In the genomic region with DNA sequence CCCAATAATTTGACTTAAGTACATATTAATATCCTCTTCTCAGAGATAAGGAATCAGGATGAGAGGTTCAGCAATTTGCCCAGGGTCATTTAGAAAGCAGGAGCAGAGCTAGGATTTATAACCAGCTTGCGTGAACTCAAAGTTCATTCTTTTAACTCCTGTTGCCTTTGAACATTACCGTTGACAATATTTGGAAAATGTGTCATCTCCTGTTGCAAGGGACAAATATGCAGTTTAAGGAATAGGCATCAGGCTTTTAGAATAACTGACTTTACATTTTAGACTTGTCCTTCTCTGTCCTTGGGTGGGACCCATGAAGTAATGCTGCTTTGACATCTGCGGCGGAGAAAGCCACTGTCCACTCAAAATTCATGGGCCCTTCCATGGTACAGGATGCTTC, we compare ENCODE assay signal across 32 cellular contexts.
"Had no signal": no experiment of that assay in that cellular context is flagged by ENCODE, and none has a peak within 500 bp of the region (broad histone marks: within the 10 kb centered on the region; RNA-seq: fewer than 3 reads in every experiment).

No MANE protein-coding gene starts in this region.

- H3K9ac ChIP-seq: KMS-11 had no signal

- H3K4me1 Mint-ChIP-seq: activated CD4-positive, alpha-beta T cell treated with anti-CD3 and anti-CD28 coated beads, Interleukin-2, amount 10 ng/mL, durations not matched to agents 24 days and 14 days; activated naive CD8-positive, alpha-beta T cell treated with anti-CD3 and anti-CD28 coated beads for 36 hours; activated T-helper 17 cell treated with anti-CD3 and anti-CD28 coated beads, Interleukin-2, amount 50 U/mL, for 72 hours; central memory CD8-positive, alpha-beta T cell had no signal

- H3K9me3 Mint-ChIP-seq: activated CD4-positive, alpha-beta T cell treated with anti-CD3 and anti-CD28 coated beads, Interleukin-2, amount 10 ng/mL, durations not matched to agents 24 days and 14 days; activated CD8-positive, alpha-beta T cell treated with anti-CD3 and anti-CD28 coated beads for 36 hours; activated naive CD8-positive, alpha-beta T cell treated with anti-CD3 and anti-CD28 coated beads for 36 hours; activated T-cell treated with anti-CD3 and anti-CD28 coated beads, Interleukin-2, amount 50 U/mL, for 72 hours; activated T-helper 17 cell treated with anti-CD3 and anti-CD28 coated beads, Interleukin-2, amount 50 U/mL, for 72 hours; central memory CD8-positive, alpha-beta T cell had no signal

- H3K4me2 ChIP-seq: KMS-11 had no signal

- H3K27ac ChIP-seq: ascending aorta, cardiac muscle cell, KMS-11, SJCRH30, SK-N-MC, WERI-Rb-1 had no signal

- H3K36me3 ChIP-seq: ascending aorta, cardiac muscle cell, SJCRH30, WERI-Rb-1 had no signal

- DNase-seq: activated CD4-positive, alpha-beta T cell treated with anti-CD3 and anti-CD28 coated beads, Interleukin-2, amount 10 ng/mL, durations not matched to agents 24 days and 14 days; activated CD4-positive, alpha-beta T cell treated with anti-CD3 and anti-CD28 coated beads, Interleukin-2, amount 50 U/mL, for 4 hours; activated CD8-positive, alpha-beta T cell treated with anti-CD3 and anti-CD28 coated beads for 36 hours; activated effector memory CD4-positive, alpha-beta T cell treated with anti-CD3 and anti-CD28 coated beads, Interleukin-2, amount 50 U/mL, for 16 hours; activated naive CD4-positive, alpha-beta T cell; activated naive CD4-positive, alpha-beta T cell treated with anti-CD3 and anti-CD28 coated beads, Interleukin-2, amount 50 U/mL, for 16 hours; activated naive CD8-positive, alpha-beta T cell treated with anti-CD3 and anti-CD28 coated beads for 36 hours; activated T-cell treated with anti-CD3 and anti-CD28 coated beads, Interleukin-2, amount 50 U/mL, for 1 hour; activated T-cell treated with anti-CD3 and anti-CD28 coated beads, Interleukin-2, amount 50 U/mL, for 72 hours; amygdala; NCI-H1092 treated with DMSO at 0.1 percent for 48 hours; NCI-H146; NCI-H187; NCI-H2029 treated with DMSO at 0.1 percent for 48 hours; NCI-H2107; NCI-H2171; NCI-H2227 treated with DMSO at 0.1 percent for 48 hours; NCI-H446; NCI-H510A treated with DMSO at 0.1 percent for 48 hours; SHP77; SJCRH30; T-helper 1 cell; T-helper 2 cell; T-helper 9 cell; WERI-Rb-1 had no signal

- H3K4me1 ChIP-seq: ascending aorta, SJCRH30 had no signal

- H3K36me3 Mint-ChIP-seq: activated naive CD8-positive, alpha-beta T cell treated with anti-CD3 and anti-CD28 coated beads for 36 hours had no signal

- H3K27ac Mint-ChIP-seq: activated CD4-positive, alpha-beta T cell treated with anti-CD3 and anti-CD28 coated beads, Interleukin-2, amount 10 ng/mL, durations not matched to agents 24 days and 14 days; activated CD8-positive, alpha-beta T cell treated with anti-CD3 and anti-CD28 coated beads for 36 hours; activated naive CD8-positive, alpha-beta T cell treated with anti-CD3 and anti-CD28 coated beads for 36 hours; activated T-cell treated with anti-CD3 and anti-CD28 coated beads, Interleukin-2, amount 50 U/mL, for 72 hours; activated T-helper 17 cell treated with anti-CD3 and anti-CD28 coated beads, Interleukin-2, amount 50 U/mL, for 72 hours had no signal

- H3K27me3 ChIP-seq: ascending aorta, cardiac muscle cell, SJCRH30 had no signal

- H3K4me3 ChIP-seq: ascending aorta, cardiac muscle cell, SJCRH30, SK-N-MC had no signal

- ATAC-seq: activated CD8-positive, alpha-beta T cell treated with anti-CD3 and anti-CD28 coated beads for 36 hours; activated T-cell treated with anti-CD3 and anti-CD28 coated beads, Interleukin-2, amount 50 U/mL, for 72 hours; activated T-helper 17 cell treated with anti-CD3 and anti-CD28 coated beads, Interleukin-2, amount 50 U/mL, for 72 hours; Panc1 had no signal

- H3K4me3 Mint-ChIP-seq: activated CD4-positive, alpha-beta T cell treated with anti-CD3 and anti-CD28 coated beads, Interleukin-2, amount 10 ng/mL, durations not matched to agents 24 days and 14 days; activated CD8-positive, alpha-beta T cell treated with anti-CD3 and anti-CD28 coated beads for 36 hours; activated naive CD8-positive, alpha-beta T cell treated with anti-CD3 and anti-CD28 coated beads for 36 hours; activated T-cell treated with anti-CD3 and anti-CD28 coated beads, Interleukin-2, amount 50 U/mL, for 72 hours; activated T-helper 17 cell treated with anti-CD3 and anti-CD28 coated beads, Interleukin-2, amount 50 U/mL, for 72 hours; central memory CD8-positive, alpha-beta T cell had no signal

- H3K9me3 ChIP-seq: ascending aorta had no signal
